8 cellular contexts compared by ENCODE assay signal in genomic region chr3:107206141-107206540, GRCh38.
DNase-seq lines count a peak whose midpoint lies in the region; ATAC-seq and TF ChIP-seq lines count a peak whose summit lies in the region.

No MANE protein-coding gene starts in this region.

- DNase-seq in left ventricle myocardium inferior (no peak), right cardiac atrium (no peak), iPS DF 4.7 (ENCODE audit: extremely low read depth, low spot score) (peak; percentile 33), DMS79 (lab: John Stamatoyannopoulos, UW) (no peak)
- peak; percentile 24 for DNase-seq in Jurkat, Clone E6-1 (ENCODE audit: low read depth, low spot score)
- no peak for DNase-seq in effector CD8-positive, alpha-beta T cell (lab: John Stamatoyannopoulos, UW)

- no peaks in the 10 kb centered on the region for H3K9me3 ChIP-seq in left ventricle myocardium inferior (replicated peaks)
- H3K9me3 ChIP-seq in right cardiac atrium (ENCODE audit: control insufficient read depth, low read length) = no peaks in the 10 kb centered on the region

- ATAC-seq in right cardiac atrium (no peak), GM21737 (IDR thresholded peaks at IDR 0.05; ENCODE audit: unreplicated experiment) (no peak)

- intact Hi-C loops in left ventricle myocardium inferior (cut with micrococcal nuclease) = no loop called here
- intact Hi-C loops in right cardiac atrium (cut with DNase I) = no loop called here

- 47% methylated on average over 1 of the region's 1 CpG for WGBS in right cardiac atrium

- no peak overlapping the region for H3K4me3 ChIP-seq in left ventricle myocardium inferior
- H3K4me3 ChIP-seq in right cardiac atrium (ENCODE audit: low read length) = no peak overlapping the region
- H3K4me3 ChIP-seq in Jurkat, Clone E6-1 (ENCODE audit: low read length) = no peak overlapping the region

- H3K4me1 ChIP-seq in left ventricle myocardium inferior (peaks cover 50% of the 10 kb centered on the region), right cardiac atrium (ENCODE audit: control insufficient read depth, insufficient read depth, low read length) (peaks cover 5% of the 10 kb centered on the region)

- H3K36me3 ChIP-seq in left ventricle myocardium inferior = no peaks in the 10 kb centered on the region

- H3K27me3 ChIP-seq in left ventricle myocardium inferior (ENCODE audit: low read depth) = no peaks in the 10 kb centered on the region
- no peaks in the 10 kb centered on the region for H3K27me3 ChIP-seq in right cardiac atrium (ENCODE audit: control insufficient read depth, insufficient read depth)

- TF ChIP-seq CTCF in left ventricle myocardium inferior (IDR thresholded peaks at IDR 0.05; ENCODE audit: borderline replicate concordance) (peak; percentile 67), VCaP (conservative IDR thresholded peaks at IDR 0.05) (peak; percentile 65)

- peak overlapping the region; percentile 82 for H3K27ac ChIP-seq in left ventricle myocardium inferior (replicated peaks)
- no peak overlapping the region for H3K27ac ChIP-seq in right cardiac atrium (ENCODE audit: low read length)
- H3K27ac ChIP-seq in VCaP = no peak overlapping the region

Comparison
In these comparisons a context has a peak if more than half of its experiments do, and no peak if none do; other contexts are left out.
1. DNase-seq: peak in Jurkat, Clone E6-1 (single experiment) and iPS DF 4.7 (single experiment); none in left ventricle myocardium inferior (single experiment), right cardiac atrium (0 of 3), DMS79 (single experiment) and effector CD8-positive, alpha-beta T cell (single experiment).